Comparison of ENCODE assay signal across 9 cellular contexts in genomic region chr7:13850185-13850752, GRCh38.
DNase-seq lines count a peak whose midpoint lies in the region; ATAC-seq and FAIRE-seq lines count a peak whose summit lies in the region.
"Had no signal": no experiment of that assay in that cellular context is flagged by ENCODE, and none has a peak within 500 bp of the region (broad histone marks: within the 10 kb centered on the region; RNA-seq: fewer than 3 reads in every experiment).

No MANE protein-coding gene starts in this region.

- no peak for FAIRE-seq in frontal cortex (lab: Jason Lieb, UNC)

- no peak overlapping the region for H3K23ac ChIP-seq in mesenchymal stem cell (ENCODE audit: low read length in 2 of 2)

- H2AK5ac ChIP-seq in mesenchymal stem cell (ENCODE audit: low read length, severe bottlenecking): peak overlapping the region; percentile 81

- H3K18ac ChIP-seq in mesenchymal stem cell (ENCODE audit: low read depth in 1 of 2, low read length in 2 of 2): peak overlapping the region; percentile 71 to 96

- peak overlapping the region; percentile 13 for H3K4me2 ChIP-seq in mesenchymal stem cell (ENCODE audit: low read length, poor library complexity, severe bottlenecking)

- peak overlapping the region; percentile 61 for H2BK5ac ChIP-seq in mesenchymal stem cell (ENCODE audit: low read depth, low read length, poor library complexity, severe bottlenecking)

- H3K79me1 ChIP-seq in mesenchymal stem cell (replicated peaks; ENCODE audit: low read length, poor library complexity, severe bottlenecking): no peaks in the 10 kb centered on the region

- H3K27ac ChIP-seq in HUES48 (ENCODE audit: low read depth, low read length) (peak overlapping the region; percentile 86), mesenchymal stem cell (ENCODE audit: low read length, poor library complexity, severe bottlenecking) (peak overlapping the region; percentile 91)

- H3K36me3 ChIP-seq in HUES48 (ENCODE audit: control insufficient read depth, insufficient read depth, low read length) (no peaks in the 10 kb centered on the region), mesenchymal stem cell (ENCODE audit: control insufficient read depth in 1 of 2, insufficient read depth in 2 of 2, low read depth in 1 of 2, low read length in 2 of 2) (no peaks in the 10 kb centered on the region)

- H3K4me3 ChIP-seq in HUES48 (ENCODE audit: low read depth, low read length): no peak overlapping the region
- no peak overlapping the region for H3K4me3 ChIP-seq in mesenchymal stem cell (ENCODE audit: insufficient read depth in 1 of 2, low read depth in 1 of 2, low read length in 2 of 2)

- peak overlapping the region; percentile 63 for H4K8ac ChIP-seq in mesenchymal stem cell (ENCODE audit: low read length)

- H4K91ac ChIP-seq in mesenchymal stem cell (ENCODE audit: low read length): peak overlapping the region; percentile 36

- in situ Hi-C loops in SK-MEL-5 (cut with HindIII; ENCODE audit: low pct_unique_long_range_greater_than_20kb, low sequenced_read_pairs): no loop called here

- peak overlapping the region in 1 of 2 experiments; percentile 87 for H3K14ac ChIP-seq in mesenchymal stem cell (ENCODE audit: low read length in 2 of 2)

- ATAC-seq in GM21381 (IDR thresholded peaks at IDR 0.05; ENCODE audit: unreplicated experiment): peak; percentile 99

- peak overlapping the region; percentile 81 to 90 for H2BK12ac ChIP-seq in mesenchymal stem cell (ENCODE audit: low read length in 2 of 2)

- H3K9ac ChIP-seq in HUES48 (ENCODE audit: low read depth, low read length) (no peak overlapping the region), mesenchymal stem cell (ENCODE audit: low read length) (peak overlapping the region; percentile 58)

- H3K4ac ChIP-seq in mesenchymal stem cell (ENCODE audit: low read depth in 1 of 2, low read length in 2 of 2): peak overlapping the region in 1 of 2 experiments; percentile 98

- peak; percentile 96 for DNase-seq in COLO829 (ENCODE audit: low spot score)
- peak; percentile 90 for DNase-seq in SK-MEL-5 (ENCODE audit: low read depth, low spot score)
- DNase-seq in amniotic epithelial cell (ENCODE audit: low read depth): peak; percentile 97
- DNase-seq in mesenchymal stem cell: peak; percentile 98
- no peak for DNase-seq in SK-N-DZ (ENCODE audit: low spot score)
- DNase-seq in frontal cortex (ENCODE audit: low spot score in 2 of 2): no peak
- DNase-seq: activated B cell treated with CpG ODN at 0.5 μM for 24 hours had no signal

- H3K27me3 ChIP-seq in HUES48 (ENCODE audit: control insufficient read depth, insufficient read depth, low read length) (no peaks in the 10 kb centered on the region), mesenchymal stem cell (ENCODE audit: control insufficient read depth in 1 of 2, insufficient read depth in 1 of 2, low read length in 2 of 2) (no peaks in the 10 kb centered on the region)

- H3K4me1 ChIP-seq in HUES48 (ENCODE audit: control insufficient read depth, insufficient read depth, low read length) (peaks cover 22% of the 10 kb centered on the region), mesenchymal stem cell (ENCODE audit: control insufficient read depth, insufficient read depth, low read depth, low read length) (peaks cover 5% of the 10 kb centered on the region)

- H3K9me3 ChIP-seq in HUES48 (ENCODE audit: control insufficient read depth, insufficient read depth, low read length) (no peaks in the 10 kb centered on the region), mesenchymal stem cell (ENCODE audit: control insufficient read depth, low read length) (no peaks in the 10 kb centered on the region)

- no peak overlapping the region for H2BK15ac ChIP-seq in mesenchymal stem cell (ENCODE audit: low read depth, poor library complexity, severe bottlenecking)

- peak overlapping the region; percentile 69 for H2BK120ac ChIP-seq in mesenchymal stem cell (ENCODE audit: low read depth, low read length)

- 0% methylated on average over 2 of the region's 2 CpGs for WGBS in mesenchymal stem cell

- H2AFZ ChIP-seq in mesenchymal stem cell (ENCODE audit: low read depth, low read length): no peak overlapping the region

Comparison
In these comparisons a context has a peak if more than half of its experiments do, and no peak if none do; other contexts are left out.
1. DNase-seq: peak in COLO829 (single experiment), SK-MEL-5 (single experiment), amniotic epithelial cell (single experiment) and mesenchymal stem cell (single experiment); none in SK-N-DZ (single experiment) and frontal cortex (0 of 2).